ENCODE assay signal across 29 cellular contexts in genomic region chr7:25353191-25353590, GRCh38.
"Had no signal": no experiment of that assay in that cellular context is flagged by ENCODE, and none has a peak within 500 bp of the region (broad histone marks: within the 10 kb centered on the region; RNA-seq: fewer than 3 reads in every experiment).

No MANE protein-coding gene starts in this region.

- H3K27ac ChIP-seq: colonic mucosa, esophagus squamous epithelium, gastrocnemius medialis, heart left ventricle, hepatocyte, prostate gland, sigmoid colon, stomach, testis, tibial nerve, upper lobe of right lung, uterus had no signal

- H3K4me1 Mint-ChIP-seq: endodermal cell; memory B cell; naive B cell; stimulated activated effector memory CD8-positive, alpha-beta T cell treated with anti-CD3 and anti-CD28 coated beads, Interleukin-12 subunit alpha, Interleukin-12 subunit beta, amount 100 ng/mL, for 72 hours had no signal

- H3K27me3 Mint-ChIP-seq: dendritic cell treated with granulocyte-macrophage colony-stimulating factor and Interleukin-4, amounts not matched to agents 40 ng/mL and 50 ng/mL, for 4 days had no signal

- DNase-seq: colonic mucosa; effector CD8-positive, alpha-beta T cell; endodermal cell; esophagus squamous epithelium; gastrocnemius medialis; heart left ventricle; kidney; mucosa of descending colon; naive B cell; nucleus accumbens; right cardiac atrium; sigmoid colon; stimulated activated CD4-positive, alpha-beta T cell treated with anti-CD3 and anti-CD28 coated beads, Interleukin-2, amount 100 ng/mL, for 24 hours; stimulated activated CD4-positive, alpha-beta T cell treated with anti-CD3 and anti-CD28 coated beads, Interleukin-4, amount 100 ng/mL, for 24 hours; stimulated activated naive CD4-positive, alpha-beta T cell treated with Interleukin-2 at 50 U/mL for 16 hours; stomach; testis; upper lobe of right lung; uterus had no signal

- H3K36me3 ChIP-seq: colonic mucosa, esophagus squamous epithelium, gastrocnemius medialis, heart left ventricle, prostate gland, sigmoid colon, stomach, tibial nerve, upper lobe of right lung, uterus had no signal

- H3K4me2 ChIP-seq: hepatocyte had no signal

- H3K27me3 ChIP-seq: colonic mucosa, esophagus squamous epithelium, gastrocnemius medialis, hepatocyte, sigmoid colon, stomach, testis, tibial nerve, upper lobe of right lung, uterus had no signal

- ATAC-seq: gastrocnemius medialis; heart left ventricle; left lobe of liver; mucosa of descending colon; natural killer cell treated with Interleukin-12 subunit alpha and Interleukin-12 subunit beta and Interleukin-15 and Interleukin-18, amount 100 ng/mL, for 72 hours; right cardiac atrium; stimulated activated effector memory CD8-positive, alpha-beta T cell treated with anti-CD3 and anti-CD28 coated beads, Interleukin-12 subunit alpha, Interleukin-12 subunit beta, amount 100 ng/mL, for 72 hours; upper lobe of right lung had no signal

- H3K9me3 ChIP-seq: colonic mucosa, esophagus squamous epithelium, gastrocnemius medialis, heart left ventricle, mucosa of descending colon, prostate gland, sigmoid colon, stomach, testis, tibial nerve, upper lobe of right lung, uterus had no signal

- H3K27ac Mint-ChIP-seq: dendritic cell treated with granulocyte-macrophage colony-stimulating factor and Interleukin-4, amounts not matched to agents 40 ng/mL and 50 ng/mL, for 4 days; endodermal cell; memory B cell; mesothelial cell of epicardium; natural killer cell treated with Interleukin-12 subunit alpha and Interleukin-12 subunit beta and Interleukin-15 and Interleukin-18, amount 100 ng/mL, for 72 hours; stimulated activated effector memory CD8-positive, alpha-beta T cell treated with anti-CD3 and anti-CD28 coated beads, Interleukin-12 subunit alpha, Interleukin-12 subunit beta, amount 100 ng/mL, for 72 hours had no signal

- H3K9me3 Mint-ChIP-seq: dendritic cell treated with granulocyte-macrophage colony-stimulating factor and Interleukin-4, amounts not matched to agents 40 ng/mL and 50 ng/mL, for 4 days; endodermal cell; memory B cell; mesothelial cell of epicardium; naive B cell; natural killer cell treated with Interleukin-12 subunit alpha and Interleukin-12 subunit beta and Interleukin-15 and Interleukin-18, amount 100 ng/mL, for 72 hours; stimulated activated effector memory CD8-positive, alpha-beta T cell treated with anti-CD3 and anti-CD28 coated beads, Interleukin-12 subunit alpha, Interleukin-12 subunit beta, amount 100 ng/mL, for 72 hours had no signal

- H3K4me3 ChIP-seq: colonic mucosa, esophagus squamous epithelium, gastrocnemius medialis, heart left ventricle, hepatocyte, lung, mucosa of descending colon, prostate gland, sigmoid colon, stomach, testis, tibial nerve, upper lobe of right lung, uterus had no signal

- H3K36me3 Mint-ChIP-seq: memory B cell; mesothelial cell of epicardium; naive B cell; natural killer cell treated with Interleukin-12 subunit alpha and Interleukin-12 subunit beta and Interleukin-15 and Interleukin-18, amount 100 ng/mL, for 72 hours; stimulated activated effector memory CD8-positive, alpha-beta T cell treated with anti-CD3 and anti-CD28 coated beads, Interleukin-12 subunit alpha, Interleukin-12 subunit beta, amount 100 ng/mL, for 72 hours had no signal

- H3K4me3 Mint-ChIP-seq: dendritic cell treated with granulocyte-macrophage colony-stimulating factor and Interleukin-4, amounts not matched to agents 40 ng/mL and 50 ng/mL, for 4 days; endodermal cell; memory B cell; mesothelial cell of epicardium; naive B cell; natural killer cell treated with Interleukin-12 subunit alpha and Interleukin-12 subunit beta and Interleukin-15 and Interleukin-18, amount 100 ng/mL, for 72 hours; stimulated activated effector memory CD8-positive, alpha-beta T cell treated with anti-CD3 and anti-CD28 coated beads, Interleukin-12 subunit alpha, Interleukin-12 subunit beta, amount 100 ng/mL, for 72 hours had no signal

- H3K79me2 ChIP-seq: hepatocyte had no signal

- H3K4me1 ChIP-seq: colonic mucosa, esophagus squamous epithelium, gastrocnemius medialis, heart left ventricle, prostate gland, sigmoid colon, testis, tibial nerve, upper lobe of right lung, uterus had no signal
